In the genomic region with DNA sequence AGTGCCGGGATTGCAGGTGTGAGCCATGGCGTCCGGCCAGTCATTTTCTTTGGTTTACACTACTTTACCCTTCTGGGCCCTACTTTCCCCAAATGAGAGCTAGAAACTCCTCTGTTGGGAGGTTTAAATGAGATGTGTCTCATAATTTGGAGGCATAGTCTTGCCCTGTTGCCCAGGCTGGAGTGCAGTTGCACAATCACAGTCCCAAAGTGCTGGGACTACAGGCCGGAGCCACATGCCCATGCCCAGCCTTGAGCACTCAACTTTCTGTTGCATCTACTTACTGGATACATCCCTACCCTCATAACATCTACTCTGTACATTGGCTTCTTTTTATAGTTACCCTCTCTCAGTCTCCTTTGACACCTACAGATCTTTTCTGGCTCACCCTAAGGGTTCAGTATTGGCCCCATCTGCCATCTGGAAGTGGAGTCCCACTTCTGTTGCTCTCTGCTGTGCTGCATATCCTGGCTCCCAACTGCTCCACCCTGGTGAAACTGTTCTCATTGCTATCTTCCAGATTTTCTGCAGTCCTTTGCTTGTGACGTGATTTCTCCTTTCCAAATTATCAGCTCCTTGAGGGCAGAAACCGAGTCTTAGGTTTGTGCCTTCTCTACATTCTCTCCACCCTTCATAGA, we compare ENCODE assay signal across 11 cellular contexts. TPM values are rescaled to one million over a fixed set of nuclear protein-coding genes. Genes with fewer than 3 reads are reported as not detected.
A peak's percentile ranks its signal among the peaks of the same experiment; 100 is the strongest.
DNase-seq lines count a peak whose midpoint lies in the region; ATAC-seq and TF ChIP-seq lines count a peak whose summit lies in the region.
"Had no signal": no experiment of that assay in that cellular context is flagged by ENCODE, and none has a peak within 500 bp of the region (broad histone marks: within the 10 kb centered on the region; RNA-seq: fewer than 3 reads in every experiment).

No MANE protein-coding gene starts in this region.

- peaks cover 0 to 68% (median 11%) of the 10 kb centered on the region in 3 donors for H3K36me3 Mint-ChIP-seq in naive thymus-derived CD8-positive, alpha-beta T cell

- no peak for DNase-seq in IMR-90
- no peak for DNase-seq in mammary epithelial cell
- DNase-seq in naive thymus-derived CD8-positive, alpha-beta T cell = no peak
- no peak for DNase-seq in NCI-H128 (lab: John Stamatoyannopoulos, UW; ENCODE audit: unreplicated experiment)
- no peak for DNase-seq in NOMO-1 treated with dmso at 0.1 percent for 144 hours (lab: John Stamatoyannopoulos, UW; ENCODE audit: unreplicated experiment)
- no peak for DNase-seq in GM20000 (ENCODE audit: low spot score)
- DNase-seq: activated CD4-positive, alpha-beta T cell treated with anti-CD3 and anti-CD28 coated beads, Interleukin-2, amount 50 U/mL, for 4 hours; stimulated activated CD4-positive, alpha-beta T cell treated with anti-CD3 and anti-CD28 coated beads, Interleukin-4, amount 100 ng/mL, for 24 hours had no signal

- ATAC-seq in IMR-90 (ENCODE audit: low read depth) (no peak), GM19023 (IDR thresholded peaks at IDR 0.05; ENCODE audit: unreplicated experiment) (no peak)
- ATAC-seq in naive thymus-derived CD8-positive, alpha-beta T cell = no peak

- H2AK5ac ChIP-seq in IMR-90 (ENCODE audit: low read depth, low read length) = no peak overlapping the region

- H2BK20ac ChIP-seq in IMR-90 (ENCODE audit: low read depth, low read length) = no peak overlapping the region

- H3K4ac ChIP-seq in IMR-90 (ENCODE audit: low read depth, low read length) = no peak overlapping the region

- H3K9me1 ChIP-seq in IMR-90 (ENCODE audit: insufficient read depth, low read length) = peaks cover 34% of the 10 kb centered on the region

- peak overlapping the region; percentile 4 to 85 (median 64) for H3K27ac Mint-ChIP-seq in naive thymus-derived CD8-positive, alpha-beta T cell

- no peaks in the 10 kb centered on the region for H3K27me3 ChIP-seq in BLaER1 treated with 17β-estradiol and CSF1 and Interleukin-3, amounts not matched to agents 10 nM and 100 nM
- H3K27me3 ChIP-seq in IMR-90 (ENCODE audit: control insufficient read depth, insufficient read depth, low read length) (no peaks in the 10 kb centered on the region), mammary epithelial cell (ENCODE audit: insufficient read depth, low read length) (no peaks in the 10 kb centered on the region)
- H3K27me3 ChIP-seq: SJSA1 had no signal

- peaks cover 44 to 98% (median 94%) of the 10 kb centered on the region in 4 donors for H3K4me1 Mint-ChIP-seq in naive thymus-derived CD8-positive, alpha-beta T cell

- in situ Hi-C loops in IMR-90 (cut with MboI; ENCODE audit: low sequenced_read_pairs) (no loop called here), mammary epithelial cell (cut with MboI; ENCODE audit: low sequenced_read_pairs in 2 of 2) (loop anchor here (5.0 to 25.0 kb wide), 2 partner anchors 110 to 320 kb away; partner anchors contain the start of gene TMEM270 (in 1 of the 2))

- H3K4me3 Mint-ChIP-seq in naive thymus-derived CD8-positive, alpha-beta T cell = peak overlapping the region in 8 of 10 donors; percentile 15 to 53 (median 43)

- H3K56ac ChIP-seq in IMR-90 (ENCODE audit: extremely low read depth, insufficient read depth, low read length) = no peak overlapping the region

- 86% methylated on average over 1 of the region's 6 CpGs; no CpG with 5 or more reads in 1 of the 2 experiments for WGBS in IMR-90 (ENCODE audit: extremely low coverage in 2 of 2, insufficient read length in 1 of 2), 2 experiments
- 73% methylated on average over 6 of the region's 6 CpGs for WGBS in mammary epithelial cell (ENCODE audit: low coverage, missing lambda C conversion rate)

- peak overlapping the region; percentile 55; the same call in 1 of the 2 replicates for H3K23ac ChIP-seq in IMR-90 (ENCODE audit: low read depth, low read length)

- H3K4me2 ChIP-seq in BLaER1 treated with 17β-estradiol and CSF1 and Interleukin-3, amounts not matched to agents 10 nM and 100 nM = peak overlapping the region in 9 of 11 experiments; percentile 1 to 79 (median 47); a peak in 13 of 22 replicates
- H3K4me2 ChIP-seq in IMR-90 (ENCODE audit: low read depth, low read length) (no peak overlapping the region), mammary epithelial cell (ENCODE audit: insufficient read depth, low read depth, low read length) (peak overlapping the region; percentile 23)

- no peak overlapping the region for H3K4me3 ChIP-seq in BLaER1 treated with 17β-estradiol and CSF1 and Interleukin-3, amounts not matched to agents 10 nM and 100 nM
- H3K4me3 ChIP-seq in IMR-90 (ENCODE audit: insufficient read depth, low read depth, low read length) = no peak overlapping the region
- H3K4me3 ChIP-seq in mammary epithelial cell (replicated peaks in 1 of 3; ENCODE audit: insufficient read depth in 1 of 3, low read depth in 2 of 3, low read length in 3 of 3) = no peak overlapping the region
- H3K4me3 ChIP-seq: SJSA1 had no signal

- peaks cover 100% of the 10 kb centered on the region for H3K79me2 ChIP-seq in mammary epithelial cell (ENCODE audit: insufficient read depth, low read length)

- no peak for TF ChIP-seq POLR2A in IMR-90 (IDR thresholded peaks at IDR 0.05; ENCODE audit: low read depth, low read length)

- peaks cover 77 to 96% (median 82%) of the 10 kb centered on the region in 10 experiments for H3K4me1 ChIP-seq in BLaER1 treated with 17β-estradiol and CSF1 and Interleukin-3, amounts not matched to agents 10 nM and 100 nM
- H3K4me1 ChIP-seq in IMR-90 (ENCODE audit: control insufficient read depth, insufficient read depth, low read length) = peaks cover 28% of the 10 kb centered on the region
- peaks cover 53% of the 10 kb centered on the region for H3K4me1 ChIP-seq in mammary epithelial cell (ENCODE audit: insufficient read depth, low read length)

- H2BK120ac ChIP-seq in IMR-90 (ENCODE audit: low read depth, low read length) = no peak overlapping the region

- H3K9me3 Mint-ChIP-seq in naive thymus-derived CD8-positive, alpha-beta T cell = no peaks in the 10 kb centered on the region

- H3K27ac ChIP-seq in BLaER1 treated with 17β-estradiol and CSF1 and Interleukin-3, amounts not matched to agents 10 nM and 100 nM = no peak overlapping the region
- H3K27ac ChIP-seq in IMR-90 (ENCODE audit: insufficient read depth, low read length) = no peak overlapping the region; the same call in 1 of the 2 replicates
- no peak overlapping the region for H3K27ac ChIP-seq in mammary epithelial cell (ENCODE audit: insufficient read depth, low read depth, low read length)
- H3K27ac ChIP-seq: SJSA1 had no signal

- no peak overlapping the region for H2AK9ac ChIP-seq in IMR-90 (replicated peaks; ENCODE audit: low read depth, low read length, poor library complexity)

- H2AFZ ChIP-seq in IMR-90 (replicated peaks; ENCODE audit: low read length, poor library complexity) (no peak overlapping the region), mammary epithelial cell (ENCODE audit: low read depth, low read length) (no peak overlapping the region)

- no peak for TF ChIP-seq CTCF in IMR-90 (conservative IDR thresholded peaks at IDR 0.05; ENCODE audit: low read depth, low read length)
- no peak for TF ChIP-seq CTCF in mammary epithelial cell (conservative IDR thresholded peaks at IDR 0.05 in 1 of 2, IDR thresholded peaks at IDR 0.05 in 1 of 2; ENCODE audit: extremely low read depth in 1 of 2, insufficient read depth in 1 of 2, low read depth in 1 of 2, low read length in 2 of 2)
- no peak for TF ChIP-seq CTCF in GM20000 (IDR thresholded peaks at IDR 0.05; ENCODE audit: extremely low read depth, missing control alignments)

- POLR2A ChIA-PET in IMR-90 (lab: Charles Lee; ENCODE audit: unreplicated experiment) = interaction anchor here (0.7 kb wide), 1 partner anchor 99 kb away, joined by 3 read pairs; the partner anchor contains the start of gene LIMK1
- POLR2A ChIA-PET in naive thymus-derived CD8-positive, alpha-beta T cell (lab: Charles Lee) = interaction anchor here (0.7 kb wide), 2 partner anchors 9 to 116 kb away, joined by 3 to 4 read pairs; partner anchors contain the start of gene EIF4H

- intact Hi-C loops in IMR-90 (cut with micrococcal nuclease) = loop anchor here (5.0 kb wide), 1 partner anchor 115 kb away; no protein-coding TSS in a partner anchor
- intact Hi-C loops in mammary epithelial cell (cut with micrococcal nuclease) = loop anchor here (5.0 kb wide), 1 partner anchor 315 kb away; no protein-coding TSS in a partner anchor

- dilution Hi-C loops in IMR-90 (cut with HindIII; ENCODE audit: low sequenced_read_pairs, unreplicated experiment) (no loop called here), mammary epithelial cell (cut with HindIII; ENCODE audit: low sequenced_read_pairs) (no loop called here)

- H3K14ac ChIP-seq in IMR-90 (replicated peaks; ENCODE audit: low read depth, low read length) = no peak overlapping the region

- H3K79me1 ChIP-seq in IMR-90 (ENCODE audit: low read depth in 1 of 2, low read length in 2 of 2) = peaks cover 0 to 51% of the 10 kb centered on the region in 2 experiments; a peak in 3 of 4 replicates

- H3K18ac ChIP-seq in IMR-90 (ENCODE audit: low read depth, low read length) = no peak overlapping the region

- no peak overlapping the region for H4K8ac ChIP-seq in IMR-90 (ENCODE audit: low read depth in 2 of 2, low read length in 2 of 2)

- H3K9ac ChIP-seq in BLaER1 treated with 17β-estradiol and CSF1 and Interleukin-3, amounts not matched to agents 10 nM and 100 nM = peak overlapping the region in 2 of 11 experiments; percentile 20 to 32; a peak in 3 of 22 replicates
- H3K9ac ChIP-seq in IMR-90 (ENCODE audit: low read depth, low read length) (no peak overlapping the region), mammary epithelial cell (ENCODE audit: insufficient read depth, low read length) (no peak overlapping the region)

- CTCF ChIA-PET in IMR-90 (lab: Yijun Ruan, JAX) (no interaction called here), mammary epithelial cell (lab: Charles Lee; ENCODE audit: low non-redundant PET) (no interaction called here)

- no peaks in the 10 kb centered on the region for H3K27me3 Mint-ChIP-seq in naive thymus-derived CD8-positive, alpha-beta T cell

- no peak overlapping the region for H2BK5ac ChIP-seq in IMR-90 (ENCODE audit: low read depth, low read length, poor library complexity, severe bottlenecking)

- peaks cover 100% of the 10 kb centered on the region in 11 experiments for H4K20me1 ChIP-seq in BLaER1 treated with 17β-estradiol and CSF1 and Interleukin-3, amounts not matched to agents 10 nM and 100 nM
- peaks cover 100% of the 10 kb centered on the region for H4K20me1 ChIP-seq in IMR-90 (ENCODE audit: insufficient read depth, low read length)
- H4K20me1 ChIP-seq in mammary epithelial cell (ENCODE audit: insufficient read depth, low read length) = peaks cover 38% of the 10 kb centered on the region

- BruUV-seq in IMR-90 (replicated peaks; lab: Mats Ljungman, UMichigan) (no TSS peak), mammary epithelial cell (replicated peaks; lab: Mats Ljungman, UMichigan) (no TSS peak)

- peaks cover 56 to 100% (median 93%) of the 10 kb centered on the region in 11 experiments for H3K36me3 ChIP-seq in BLaER1 treated with 17β-estradiol and CSF1 and Interleukin-3, amounts not matched to agents 10 nM and 100 nM
- H3K36me3 ChIP-seq in IMR-90 (ENCODE audit: control insufficient read depth, insufficient read depth, low read length) (peaks cover 17% of the 10 kb centered on the region), mammary epithelial cell (ENCODE audit: insufficient read depth, low read length) (peaks cover 13% of the 10 kb centered on the region)

- no peaks in the 10 kb centered on the region for H3K9me3 ChIP-seq in BLaER1 treated with 17β-estradiol and CSF1 and Interleukin-3, amounts not matched to agents 10 nM and 100 nM (replicated peaks in 1 of 11)
- no peaks in the 10 kb centered on the region for H3K9me3 ChIP-seq in IMR-90 (ENCODE audit: control insufficient read depth, insufficient read depth, low read length)
- H3K9me3 ChIP-seq in mammary epithelial cell (replicated peaks; ENCODE audit: insufficient read depth, low read length) = no peaks in the 10 kb centered on the region
- H3K9me3 ChIP-seq: SJSA1 had no signal

- TF ChIP-seq RAD21 in IMR-90 (IDR thresholded peaks at IDR 0.05; ENCODE audit: low read length) = no peak

- no peak overlapping the region for H4K5ac ChIP-seq in IMR-90 (ENCODE audit: low read depth, low read length)

- no peak overlapping the region for H2BK15ac ChIP-seq in IMR-90 (ENCODE audit: low read depth, low read length)

- H4K91ac ChIP-seq in IMR-90 (ENCODE audit: insufficient read depth, low read depth, low read length) = no peak overlapping the region

RNA-seq across cellular contexts. Expression of gene EIF4H, which starts 8.4 kb away (rescaled TPM):
- total RNA-seq in IMR-90 (2012; rRNA removed) = 241 and 269 TPM in 2 replicates
- 292 and 321 TPM in 2 replicates for polyA plus RNA-seq in IMR-90 (2012; rRNA removed)
- 244 and 296 TPM in 2 replicates for polyA plus RNA-seq in IMR-90 (2012; cell fraction: cytosol; rRNA removed)
- 160 and 211 TPM in 2 replicates for polyA plus RNA-seq in IMR-90 (2012; cell fraction: nucleus; rRNA removed; ENCODE audit: low replicate concordance)
- total RNA-seq in mammary epithelial cell = 100 to 1,000 TPM; 252 to 365 TPM
- 300 TPM for polyA plus RNA-seq in mammary epithelial cell
- polyA minus RNA-seq in mammary epithelial cell = 345 TPM
- total RNA-seq in naive thymus-derived CD8-positive, alpha-beta T cell = 100 to 1,000 TPM; 217 to 231 TPM
- polyA plus RNA-seq in naive thymus-derived CD8-positive, alpha-beta T cell = 100 to 1,000 TPM; 219 to 239 (median 221) TPM

RNA-seq across cellular contexts. Expression of gene LAT2, which starts 27.2 kb away (rescaled TPM):
- under 0.01 and 0.36 TPM in 2 replicates for total RNA-seq in IMR-90 (2012; rRNA removed)
- 0.50 and 0.77 TPM in 2 replicates for polyA plus RNA-seq in IMR-90 (2012; rRNA removed)
- 0.41 and 0.60 TPM in 2 replicates for polyA plus RNA-seq in IMR-90 (2012; cell fraction: cytosol; rRNA removed)
- polyA plus RNA-seq in IMR-90 (2012; cell fraction: nucleus; rRNA removed; ENCODE audit: low replicate concordance) = 3.3 and 4.1 TPM in 2 replicates
- total RNA-seq in mammary epithelial cell = 1 to 10 TPM in 1 of 2 donors, under 1 TPM in 1; 0.17 to 1.6 TPM
- 1.2 TPM for polyA plus RNA-seq in mammary epithelial cell
- not detected for polyA minus RNA-seq in mammary epithelial cell
- 1 to 10 TPM; 5.8 to 6.4 TPM for total RNA-seq in naive thymus-derived CD8-positive, alpha-beta T cell
- 1 to 10 TPM in 1 of 3 donors, under 1 TPM in 2; 0.57 to 2.3 (median 0.97) TPM for polyA plus RNA-seq in naive thymus-derived CD8-positive, alpha-beta T cell
